In the genomic region with DNA sequence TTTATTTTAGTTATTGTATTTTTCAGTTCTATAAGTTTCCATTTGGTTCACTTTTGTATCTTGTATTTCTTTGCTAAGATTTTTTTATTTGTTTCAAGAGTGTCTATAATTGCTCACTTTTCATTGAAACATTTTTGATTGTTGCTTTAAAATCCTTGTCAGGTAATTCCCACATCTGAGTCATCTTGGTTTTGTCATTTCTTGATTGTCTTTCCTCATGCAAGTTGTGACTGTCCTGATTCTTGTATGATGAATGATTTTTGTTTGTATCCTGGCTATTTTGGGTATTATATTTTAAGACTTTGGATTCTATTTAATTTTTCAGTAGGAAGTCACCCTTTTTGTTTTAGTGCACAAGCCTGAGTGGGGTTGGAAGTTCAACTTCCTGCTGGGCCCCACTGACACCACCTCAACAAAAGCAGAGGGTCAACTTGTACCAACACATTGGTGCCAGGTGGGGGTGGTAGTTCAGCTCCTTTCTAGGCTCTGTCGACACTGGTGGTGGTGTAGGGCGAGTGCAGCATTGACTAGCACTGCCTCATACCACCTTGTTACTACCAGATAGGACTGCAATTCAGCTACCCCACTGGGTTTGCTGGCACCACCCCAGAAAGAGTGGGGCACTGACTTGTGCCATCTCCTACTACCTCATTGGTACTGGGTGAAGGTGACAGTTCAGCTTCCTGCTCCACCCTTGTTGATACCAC, we compare ENCODE assay signal across 1 cellular context.
TF ChIP-seq lines count a peak whose summit lies in the region.

No MANE protein-coding gene starts in this region.

TF ChIP-seq in H1, 55 proteins besides CTCF, POLR2A, EP300 and RAD21:
- TF ChIP-seq HDAC6 (IDR thresholded peaks at IDR 0.05; ENCODE audit: low read depth, low read length) (no peak), SAP30 (IDR thresholded peaks at IDR 0.05; ENCODE audit: insufficient read depth, insufficient replicate concordance, low read length) (no peak), CBX8 (IDR thresholded peaks at IDR 0.05; ENCODE audit: borderline replicate concordance, low read depth, low read length) (no peak)
